17 cellular contexts compared by ENCODE assay signal in the genomic region with DNA sequence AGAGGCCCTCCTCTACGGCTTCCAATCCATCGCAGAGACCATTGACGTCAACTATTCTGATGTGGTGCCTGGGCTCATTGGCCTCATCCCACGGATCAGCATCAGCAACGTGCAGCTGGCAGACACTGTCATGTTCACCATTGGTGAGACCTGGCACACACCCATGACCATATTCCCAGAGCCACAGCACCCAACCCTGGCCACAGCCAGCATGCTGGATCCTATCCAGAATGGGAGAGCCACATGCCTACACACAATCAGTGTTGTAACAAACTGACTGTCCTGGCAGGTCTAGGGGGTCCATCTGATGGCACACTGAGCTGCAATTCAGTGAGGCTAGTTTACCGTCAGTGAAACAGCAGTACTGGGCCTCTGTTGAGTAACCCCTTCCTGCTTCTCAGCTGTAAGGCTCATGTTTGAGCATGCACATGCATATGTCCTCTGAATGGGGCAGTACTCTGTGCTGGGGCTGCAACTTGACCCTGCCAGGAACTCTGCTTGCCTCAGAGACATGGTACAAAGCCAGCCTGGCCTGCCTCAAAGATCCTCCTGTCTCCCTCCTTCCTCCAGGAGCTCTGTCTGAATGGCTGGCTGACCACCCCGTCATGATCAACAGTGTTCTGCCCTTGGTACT. TPM values are rescaled to one million over a fixed set of nuclear protein-coding genes. Genes with fewer than 3 reads are reported as not detected.
"Had no signal": no experiment of that assay in that cellular context is flagged by ENCODE, and none has a peak within 500 bp of the region (broad histone marks: within the 10 kb centered on the region; RNA-seq: fewer than 3 reads in every experiment).

No MANE protein-coding gene starts in this region.

- H3K4me3 Mint-ChIP-seq: activated CD8-positive, alpha-beta T cell treated with anti-CD3 and anti-CD28 coated beads, Interleukin-2, amount 10 ng/mL, durations not matched to agents 7 days and 5 days had no signal

- H3K9me3 Mint-ChIP-seq: activated naive CD4-positive, alpha-beta T cell treated with anti-CD3 and anti-CD28 coated beads, Interleukin-2, amount 50 U/mL, for 72 hours had no signal

- H3K27me3 Mint-ChIP-seq: progenitor cell of endocrine pancreas had no signal

- DNase-seq: activated CD4-positive, alpha-beta T cell treated with anti-CD3 and anti-CD28 coated beads for 1 hour; activated CD4-positive, alpha-beta T cell treated with anti-CD3 and anti-CD28 coated beads, Interleukin-2, amount 50 U/mL, for 1 hour; activated CD8-positive, alpha-beta T cell treated with anti-CD3 and anti-CD28 coated beads, Interleukin-2, amount 10 ng/mL, durations not matched to agents 7 days and 5 days; brain microvascular endothelial cell; cortex of kidney; left colon; mesenchymal stem cell; mucosa of descending colon; stimulated activated CD4-positive, alpha-beta T cell treated with anti-CD3 and anti-CD28 coated beads, Interleukin-2, amount 100 ng/mL, for 48 hours; stimulated activated CD8-positive, alpha-beta memory T cell treated with anti-CD3 and anti-CD28 coated beads, Interleukin-4, amount 100 ng/mL, for 48 hours; stimulated activated naive CD4-positive, alpha-beta T cell; T-helper 9 cell; upper lobe of left lung had no signal

- H3K27me3 ChIP-seq: ascending aorta, brain microvascular endothelial cell, upper lobe of left lung had no signal

- H3K27ac Mint-ChIP-seq: activated CD8-positive, alpha-beta T cell treated with anti-CD3 and anti-CD28 coated beads, Interleukin-2, amount 10 ng/mL, durations not matched to agents 7 days and 5 days; activated naive CD4-positive, alpha-beta T cell treated with anti-CD3 and anti-CD28 coated beads, Interleukin-2, amount 50 U/mL, for 72 hours; progenitor cell of endocrine pancreas had no signal

- H3K4me1 ChIP-seq: ascending aorta, upper lobe of left lung had no signal

- ATAC-seq: activated CD8-positive, alpha-beta T cell treated with anti-CD3 and anti-CD28 coated beads, Interleukin-2, amount 10 ng/mL, durations not matched to agents 7 days and 5 days; activated naive CD4-positive, alpha-beta T cell treated with anti-CD3 and anti-CD28 coated beads, Interleukin-2, amount 50 U/mL, for 72 hours; left colon; mucosa of descending colon had no signal

- H3K27ac ChIP-seq: ascending aorta, brain microvascular endothelial cell, upper lobe of left lung had no signal

RNA-seq across cellular contexts. Expression of a gene that starts 23.9 kb away (rescaled TPM):
- total RNA-seq: ascending aorta, osteoblast had no signal
